ENCODE assay signal across 10 cellular contexts in the genomic region with DNA sequence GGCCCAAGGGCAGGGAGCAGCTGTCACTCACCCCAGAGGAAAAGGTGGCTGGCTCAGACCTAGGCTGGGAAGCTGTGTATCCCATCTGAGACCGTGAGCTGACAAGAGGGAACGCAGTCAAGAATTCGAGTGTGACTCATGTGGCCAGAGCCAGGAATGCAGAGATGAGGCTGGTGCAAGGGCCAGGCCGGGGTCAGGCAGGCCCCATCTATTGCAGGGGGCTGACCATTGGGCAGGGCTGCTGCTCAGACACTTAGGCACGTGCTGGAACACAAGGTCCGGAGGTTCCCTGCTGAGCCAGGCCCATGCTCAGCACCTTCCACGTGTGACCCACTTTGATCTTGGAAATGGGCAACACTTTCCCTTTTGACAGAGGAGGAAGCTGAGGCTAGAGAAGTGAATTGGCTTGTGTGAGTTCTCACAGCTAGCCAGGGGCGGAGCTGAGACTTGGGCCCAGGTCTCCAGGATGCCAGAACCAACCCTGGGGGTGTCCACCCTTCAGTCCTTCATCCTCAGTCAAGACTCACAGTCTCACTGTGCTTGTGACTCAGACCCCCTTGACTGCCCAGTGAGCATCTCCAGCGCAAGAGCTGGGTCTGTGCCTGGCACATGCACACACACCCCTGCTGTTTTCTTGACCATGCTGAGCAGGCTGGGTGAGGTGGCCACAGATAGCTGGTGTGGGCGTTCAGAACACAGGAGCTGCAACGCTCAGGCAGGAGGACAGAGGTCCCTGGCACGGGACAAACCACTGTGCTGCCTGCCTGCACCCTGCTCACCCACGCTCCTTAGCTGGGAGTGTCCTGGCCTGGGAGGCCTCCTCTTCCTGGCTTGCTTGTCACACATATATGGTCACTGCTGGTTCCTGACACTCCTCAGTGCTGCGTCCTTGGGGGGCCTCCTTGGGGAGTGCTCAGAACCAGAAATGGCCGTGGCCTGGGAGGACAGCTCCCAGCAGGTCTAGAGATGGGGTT. TPM values are rescaled to one million over a fixed set of nuclear protein-coding genes. Genes with fewer than 3 reads are reported as not detected.
DNase-seq lines count a peak whose midpoint lies in the region; ATAC-seq and TF ChIP-seq lines count a peak whose summit lies in the region.
"Had no signal": no experiment of that assay in that cellular context is flagged by ENCODE, and none has a peak within 500 bp of the region (broad histone marks: within the 10 kb centered on the region; RNA-seq: fewer than 3 reads in every experiment).

No MANE protein-coding gene starts in this region.

- no peaks in the 10 kb centered on the region for H3K27me3 ChIP-seq in upper lobe of right lung

- H3K4me1 Mint-ChIP-seq in chondrocyte (ENCODE audit: low read depth) (peaks cover 26% of the 10 kb centered on the region), WTC11 (no peaks in the 10 kb centered on the region)

- H3K27ac Mint-ChIP-seq in activated naive CD4-positive, alpha-beta T cell treated with anti-CD3 and anti-CD28 coated beads, Interleukin-2, amount 50 U/mL, for 72 hours: peak overlapping the region; percentile 15 to 55
- peak overlapping the region; percentile 85 for H3K27ac Mint-ChIP-seq in chondrocyte (ENCODE audit: unreplicated experiment)
- H3K27ac Mint-ChIP-seq in WTC11: no peak overlapping the region
- H3K27ac Mint-ChIP-seq: B cell had no signal

- ATAC-seq in activated naive CD4-positive, alpha-beta T cell treated with anti-CD3 and anti-CD28 coated beads, Interleukin-2, amount 50 U/mL, for 72 hours: no peak
- ATAC-seq in left colon (peak; percentile 1), upper lobe of right lung (peak; percentile 44), WTC11 (no peak)

- peaks cover 0 to 6% of the 10 kb centered on the region in 2 donors for H3K36me3 Mint-ChIP-seq in activated naive CD4-positive, alpha-beta T cell treated with anti-CD3 and anti-CD28 coated beads, Interleukin-2, amount 50 U/mL, for 72 hours
- peaks cover 37% of the 10 kb centered on the region for H3K36me3 Mint-ChIP-seq in chondrocyte (ENCODE audit: low read depth)
- peaks cover 43% of the 10 kb centered on the region for H3K36me3 Mint-ChIP-seq in WTC11

- no peaks in the 10 kb centered on the region for H3K9me3 Mint-ChIP-seq in activated naive CD4-positive, alpha-beta T cell treated with anti-CD3 and anti-CD28 coated beads, Interleukin-2, amount 50 U/mL, for 72 hours
- no peaks in the 10 kb centered on the region for H3K9me3 Mint-ChIP-seq in chondrocyte (ENCODE audit: low read depth)
- H3K9me3 Mint-ChIP-seq in WTC11: no peaks in the 10 kb centered on the region

- no peak for DNase-seq in activated naive CD4-positive, alpha-beta T cell treated with anti-CD3 and anti-CD28 coated beads, Interleukin-2, amount 50 U/mL, for 72 hours (ENCODE audit: low spot score in 2 of 2)
- no peak for DNase-seq in activated naive CD4-positive, alpha-beta T cell treated with Interleukin-2 at 50 U/mL for 16 hours
- DNase-seq in chondrocyte (ENCODE audit: low spot score) (no peak), left colon (no peak), upper lobe of right lung (no peak), WTC11 (ENCODE audit: low spot score) (no peak), NCI-H1417 treated with DMSO at 0.1 percent for 48 hours (lab: John Stamatoyannopoulos, UW) (no peak), iPS-NIHi11 (ENCODE audit: low spot score) (no peak)
- DNase-seq: occipital lobe had no signal

- H3K27ac ChIP-seq in upper lobe of right lung: no peak overlapping the region

- POLR2A ChIA-PET in WTC11 (lab: Charles Lee): no interaction called here

- intact Hi-C loops in left colon (cut with DNase I, micrococcal nuclease): no loop called here
- intact Hi-C loops in upper lobe of right lung (cut with DNase I): no loop called here

- H3K36me3 ChIP-seq in upper lobe of right lung: peaks cover 96% of the 10 kb centered on the region

- no peaks in the 10 kb centered on the region for H3K9me3 ChIP-seq in upper lobe of right lung

- CTCF ChIA-PET in WTC11 (lab: Charles Lee): interaction anchor here (2.1 kb wide), 1 partner anchor 47 kb away, joined by 5 read pairs; no protein-coding TSS in a partner anchor

- peaks cover 13% of the 10 kb centered on the region for H3K4me1 ChIP-seq in upper lobe of right lung

- TF ChIP-seq CTCF in chondrocyte (IDR thresholded peaks at IDR 0.05) (no peak), upper lobe of right lung (IDR thresholded peaks at IDR 0.05) (no peak), WTC11 (IDR thresholded peaks at IDR 0.05) (no peak)

- no peak overlapping the region for H3K4me3 ChIP-seq in upper lobe of right lung

- no peaks in the 10 kb centered on the region for H3K27me3 Mint-ChIP-seq in chondrocyte (ENCODE audit: low read depth)
- H3K27me3 Mint-ChIP-seq in WTC11 (ENCODE audit: low read depth): no peaks in the 10 kb centered on the region
- H3K27me3 Mint-ChIP-seq: B cell had no signal

- H3K4me3 Mint-ChIP-seq in chondrocyte (ENCODE audit: unreplicated experiment) (no peak overlapping the region), WTC11 (no peak overlapping the region)
- H3K4me3 Mint-ChIP-seq: B cell had no signal

TF ChIP-seq in WTC11, 78 proteins besides CTCF, POLR2A, EP300 and RAD21 (continues in another document):
- TF ChIP-seq OVOL2 (CRISPR knock-in tag; IDR thresholded peaks at IDR 0.05; ENCODE audit: borderline replicate concordance): no peak
- TF ChIP-seq MXD4 (CRISPR knock-in tag; IDR thresholded peaks at IDR 0.05; ENCODE audit: borderline replicate concordance): no peak
- TF ChIP-seq NFYB (CRISPR knock-in tag; conservative IDR thresholded peaks at IDR 0.05; ENCODE audit: low read depth): no peak
- TF ChIP-seq, protein P1, sequence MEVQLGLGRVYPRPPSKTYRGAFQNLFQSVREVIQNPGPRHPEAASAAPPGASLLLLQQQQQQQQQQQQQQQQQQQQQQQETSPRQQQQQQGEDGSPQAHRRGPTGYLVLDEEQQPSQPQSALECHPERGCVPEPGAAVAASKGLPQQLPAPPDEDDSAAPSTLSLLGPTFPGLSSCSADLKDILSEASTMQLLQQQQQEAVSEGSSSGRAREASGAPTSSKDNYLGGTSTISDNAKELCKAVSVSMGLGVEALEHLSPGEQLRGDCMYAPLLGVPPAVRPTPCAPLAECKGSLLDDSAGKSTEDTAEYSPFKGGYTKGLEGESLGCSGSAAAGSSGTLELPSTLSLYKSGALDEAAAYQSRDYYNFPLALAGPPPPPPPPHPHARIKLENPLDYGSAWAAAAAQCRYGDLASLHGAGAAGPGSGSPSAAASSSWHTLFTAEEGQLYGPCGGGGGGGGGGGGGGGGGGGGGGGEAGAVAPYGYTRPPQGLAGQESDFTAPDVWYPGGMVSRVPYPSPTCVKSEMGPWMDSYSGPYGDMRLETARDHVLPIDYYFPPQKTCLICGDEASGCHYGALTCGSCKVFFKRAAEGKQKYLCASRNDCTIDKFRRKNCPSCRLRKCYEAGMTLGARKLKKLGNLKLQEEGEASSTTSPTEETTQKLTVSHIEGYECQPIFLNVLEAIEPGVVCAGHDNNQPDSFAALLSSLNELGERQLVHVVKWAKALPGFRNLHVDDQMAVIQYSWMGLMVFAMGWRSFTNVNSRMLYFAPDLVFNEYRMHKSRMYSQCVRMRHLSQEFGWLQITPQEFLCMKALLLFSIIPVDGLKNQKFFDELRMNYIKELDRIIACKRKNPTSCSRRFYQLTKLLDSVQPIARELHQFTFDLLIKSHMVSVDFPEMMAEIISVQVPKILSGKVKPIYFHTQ (CRISPR knock-in tag; IDR thresholded peaks at IDR 0.05): no peak
- TF ChIP-seq, protein P2, sequence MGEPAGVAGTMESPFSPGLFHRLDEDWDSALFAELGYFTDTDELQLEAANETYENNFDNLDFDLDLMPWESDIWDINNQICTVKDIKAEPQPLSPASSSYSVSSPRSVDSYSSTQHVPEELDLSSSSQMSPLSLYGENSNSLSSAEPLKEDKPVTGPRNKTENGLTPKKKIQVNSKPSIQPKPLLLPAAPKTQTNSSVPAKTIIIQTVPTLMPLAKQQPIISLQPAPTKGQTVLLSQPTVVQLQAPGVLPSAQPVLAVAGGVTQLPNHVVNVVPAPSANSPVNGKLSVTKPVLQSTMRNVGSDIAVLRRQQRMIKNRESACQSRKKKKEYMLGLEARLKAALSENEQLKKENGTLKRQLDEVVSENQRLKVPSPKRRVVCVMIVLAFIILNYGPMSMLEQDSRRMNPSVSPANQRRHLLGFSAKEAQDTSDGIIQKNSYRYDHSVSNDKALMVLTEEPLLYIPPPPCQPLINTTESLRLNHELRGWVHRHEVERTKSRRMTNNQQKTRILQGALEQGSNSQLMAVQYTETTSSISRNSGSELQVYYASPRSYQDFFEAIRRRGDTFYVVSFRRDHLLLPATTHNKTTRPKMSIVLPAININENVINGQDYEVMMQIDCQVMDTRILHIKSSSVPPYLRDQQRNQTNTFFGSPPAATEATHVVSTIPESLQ (CRISPR knock-in tag; IDR thresholded peaks at IDR 0.05): no peak
- TF ChIP-seq ZNF232 (CRISPR knock-in tag; IDR thresholded peaks at IDR 0.05): no peak
- no peak for TF ChIP-seq MYBL2 (CRISPR knock-in tag; IDR thresholded peaks at IDR 0.05)
- no peak for TF ChIP-seq JAZF1 (CRISPR knock-in tag; IDR thresholded peaks at IDR 0.05)
- TF ChIP-seq, protein P3, sequence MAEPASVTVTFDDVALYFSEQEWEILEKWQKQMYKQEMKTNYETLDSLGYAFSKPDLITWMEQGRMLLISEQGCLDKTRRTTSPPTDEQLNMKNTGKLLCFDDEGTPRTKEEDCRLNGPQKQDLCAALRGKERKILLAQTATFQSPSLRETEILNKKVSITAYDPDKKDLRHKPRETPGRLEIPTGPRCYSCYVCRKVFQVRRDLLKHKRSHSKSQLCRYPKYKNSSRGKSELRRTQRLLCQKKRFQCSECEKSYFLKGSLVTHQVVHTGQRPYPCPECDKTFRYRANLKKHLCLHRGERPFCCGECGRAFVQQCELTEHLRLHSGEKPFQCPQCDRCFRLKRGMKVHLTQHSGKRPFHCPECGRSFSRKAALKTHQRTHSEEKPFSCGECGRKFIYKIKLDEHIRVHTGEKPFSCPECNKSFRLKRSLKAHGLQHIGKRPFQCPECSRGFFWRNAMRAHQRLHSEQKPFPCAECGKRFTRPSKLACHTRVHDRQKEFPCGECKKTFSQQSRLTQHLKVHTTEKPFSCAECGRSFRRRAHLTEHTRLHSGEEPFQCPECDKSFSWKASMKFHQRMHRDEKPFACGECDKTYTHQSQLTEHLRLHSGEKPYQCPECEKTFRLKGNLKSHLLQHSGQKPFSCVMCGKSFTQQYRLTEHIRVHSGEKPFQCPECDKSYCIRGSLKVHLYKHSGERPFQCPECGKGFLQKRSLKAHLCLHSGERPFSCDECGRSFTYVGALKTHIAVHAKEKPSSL (CRISPR knock-in tag; conservative IDR thresholded peaks at IDR 0.05): no peak
- TF ChIP-seq JUN (CRISPR knock-in tag; IDR thresholded peaks at IDR 0.05): no peak

RNA-seq across cellular contexts. Expression of a gene that starts 47.6 kb away (rescaled TPM):
- total RNA-seq in activated naive CD4-positive, alpha-beta T cell treated with anti-CD3 and anti-CD28 coated beads, Interleukin-2, amount 50 U/mL, for 72 hours: 100 to 1,000 TPM in 1 of 2 donors, 10 to 100 TPM in 1; 60.2 to 144 TPM
- total RNA-seq in chondrocyte: 11.0 to 16.2 TPM (median 15.2 TPM) in 3 replicates
- 100 to 1,000 TPM in 1 of 2 donors, 10 to 100 TPM in 1; 86.6 to 105 TPM for total RNA-seq in left colon
- 30.7 TPM for total RNA-seq in upper lobe of right lung
- 80.9 to 91.4 TPM (median 89.9 TPM) in 3 replicates for total RNA-seq in WTC11 (2021)

Comparison
In these comparisons a context has a peak if more than half of its experiments do, and no peak if none do; other contexts are left out.
1. ATAC-seq: peak in left colon (single experiment) and upper lobe of right lung (single experiment); none in activated naive CD4-positive, alpha-beta T cell treated with anti-CD3 and anti-CD28 coated beads, Interleukin-2, amount 50 U/mL, for 72 hours (0 of 2) and WTC11 (single experiment).